In the genomic region with DNA sequence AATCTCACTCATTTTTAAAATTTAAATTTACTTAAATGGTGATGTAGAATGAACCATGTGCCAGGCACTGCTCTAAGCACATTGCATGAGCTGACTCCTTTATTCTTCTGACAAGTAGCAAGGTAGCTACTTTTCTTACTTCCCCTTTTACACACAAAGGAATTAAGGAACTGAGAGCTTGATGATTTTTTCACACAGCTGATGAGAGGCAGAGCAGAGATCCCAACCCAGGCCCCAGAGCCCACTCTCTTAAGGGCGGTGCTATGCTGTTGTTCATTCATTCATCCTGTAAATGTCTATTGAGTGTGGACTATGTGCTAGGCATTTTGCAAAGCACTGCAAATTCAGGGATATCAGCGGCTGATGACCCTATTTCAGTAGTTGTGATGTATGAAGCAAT, we compare ENCODE assay signal across 11 cellular contexts. TPM values are rescaled to one million over a fixed set of nuclear protein-coding genes. Genes with fewer than 3 reads are reported as not detected.
DNase-seq lines count a peak whose midpoint lies in the region; ATAC-seq, FAIRE-seq and TF ChIP-seq lines count a peak whose summit lies in the region.
"Had no signal": no experiment of that assay in that cellular context is flagged by ENCODE, and none has a peak within 500 bp of the region (broad histone marks: within the 10 kb centered on the region; RNA-seq: fewer than 3 reads in every experiment).

No MANE protein-coding gene starts in this region.

- H3K36me3 ChIP-seq in H1 (ENCODE audit: control insufficient read depth in 2 of 4, insufficient read depth in 4 of 4, low read length in 3 of 4), result no peaks in the 10 kb centered on the region

- H4K20me1 ChIP-seq in H1 (replicated peaks in 1 of 2; ENCODE audit: control insufficient read depth in 1 of 2, insufficient read depth in 2 of 2, low read length in 2 of 2), result no peaks in the 10 kb centered on the region

- no peak overlapping the region for H4K91ac ChIP-seq in H1 (replicated peaks; ENCODE audit: insufficient read length, low read length)

- no peak for DNase-seq in H1 (ENCODE audit: low read depth in 1 of 2, low spot score in 2 of 2)
- DNase-seq in left lobe of liver (ENCODE audit: low spot score), result no peak
- DNase-seq in DMS53 treated with DMSO at 0.1 percent for 48 hours (lab: John Stamatoyannopoulos, UW; ENCODE audit: unreplicated experiment), result no peak
- DNase-seq in NCI-H69 (lab: John Stamatoyannopoulos, UW), result no peak
- no peak for DNase-seq in UCSD-AML1 (lab: John Stamatoyannopoulos, UW; ENCODE audit: unreplicated experiment)
- DNase-seq: natural killer cell had no signal

- no peak overlapping the region for H2AK5ac ChIP-seq in H1 (ENCODE audit: low read depth, low read length)

- TF ChIP-seq CTCF in H1 (IDR thresholded peaks at IDR 0.05; ENCODE audit: control extremely low read depth in 1 of 3, insufficient read depth in 1 of 3, low read depth in 1 of 3, low read length in 3 of 3), result no peak

- H2BK12ac ChIP-seq in H1 (ENCODE audit: low read depth, low read length), result 0 out of 2 replicates have a peak overlapping the region, but pooled peaks have one; percentile 80

- H4K8ac ChIP-seq in H1 (ENCODE audit: extremely low read depth, insufficient read depth, low read length), result no peak overlapping the region

- H3K4ac ChIP-seq in H1 (replicated peaks; ENCODE audit: insufficient read length, low read depth, low read length), result peak overlapping the region; percentile 33

- no peaks in the 10 kb centered on the region for H3K9me3 ChIP-seq in H1 (ENCODE audit: insufficient read depth in 2 of 2, low read depth in 1 of 2, low read length in 1 of 2)

- H3K79me1 ChIP-seq in H1 (ENCODE audit: low read depth, low read length), result no peaks in the 10 kb centered on the region

- H3K14ac ChIP-seq in H1 (ENCODE audit: insufficient read length), result no peak overlapping the region

- FAIRE-seq in H1 (lab: Jason Lieb, UNC), result no peak

- POLR2A ChIA-PET in H1 (lab: Charles Lee; ENCODE audit: partially characterized antibody), result no interaction called here

- no peak overlapping the region for H3K4me3 ChIP-seq in H1 (ENCODE audit: extremely low read depth in 1 of 4, insufficient read depth in 2 of 4, low read depth in 3 of 4, low read length in 4 of 4)

- WGBS in H1 (ENCODE audit: extremely low coverage in 1 of 2, insufficient coverage in 1 of 2, insufficient read length in 1 of 2, insufficient replicate concordance in 2 of 2, low coverage in 1 of 2, low lambda C conversion rate in 2 of 2, missing lambda C conversion rate in 1 of 2), 2 experiments, result 71% methylated on average over 2 of the region's 2 CpGs; no CpG with 5 or more reads in 1 of the 2 experiments

- peaks cover 0 to 4% (median 0%) of the 10 kb centered on the region in 4 experiments; a peak in 2 of 7 replicates for H3K4me1 ChIP-seq in H1 (replicated peaks in 1 of 4; ENCODE audit: control insufficient read depth in 3 of 4, insufficient read depth in 4 of 4, low read length in 3 of 4)

- no peak overlapping the region for H2AFZ ChIP-seq in H1 (ENCODE audit: low read length)

- H4K5ac ChIP-seq in H1 (ENCODE audit: insufficient read length, low read depth, low read length), result no peak overlapping the region

- no peak overlapping the region for H2BK15ac ChIP-seq in H1 (ENCODE audit: low read length)

- no peak overlapping the region for H2BK5ac ChIP-seq in H1 (ENCODE audit: low read depth, low read length)

- H3K18ac ChIP-seq in H1 (ENCODE audit: extremely low read depth, low read length), result no peak overlapping the region

- H3K27ac ChIP-seq in H1 (ENCODE audit: low read depth, low read length), result no peak overlapping the region

- CTCF ChIA-PET in H1 (lab: Charles Lee; ENCODE audit: partially characterized antibody), result interaction anchor here (0.6 to 0.9 kb wide), 2 partner anchors 48 to 110 kb away, joined by 3 to 4 read pairs; no protein-coding TSS in a partner anchor

- no peak for TF ChIP-seq EP300 in H1 (IDR thresholded peaks at IDR 0.05; ENCODE audit: borderline replicate concordance in 1 of 2, low read depth in 2 of 2, low read length in 2 of 2)

- ATAC-seq in GM18508 (IDR thresholded peaks at IDR 0.05; ENCODE audit: insufficient read depth, unreplicated experiment) (peak; percentile 84), GM21723 (IDR thresholded peaks at IDR 0.05; ENCODE audit: unreplicated experiment) (peak; percentile 96), HG03521 (IDR thresholded peaks at IDR 0.05; ENCODE audit: unreplicated experiment) (peak; percentile 85), left lobe of liver (no peak)
- ATAC-seq: natural killer cell had no signal

- H2BK20ac ChIP-seq in H1 (ENCODE audit: low read length), result no peak overlapping the region

- no peak overlapping the region for H2BK120ac ChIP-seq in H1 (replicated peaks; ENCODE audit: low read depth, low read length)

- no peaks in the 10 kb centered on the region for H3K79me2 ChIP-seq in H1 (ENCODE audit: control insufficient read depth in 1 of 2, insufficient read depth in 2 of 2, low read length in 2 of 2)

- H3K4me2 ChIP-seq in H1 (ENCODE audit: insufficient read depth in 1 of 2, low read depth in 2 of 2, low read length in 2 of 2), result no peak overlapping the region

- no peak overlapping the region for H3K56ac ChIP-seq in H1 (replicated peaks; ENCODE audit: insufficient read length, low read depth, low read length)

- no peaks in the 10 kb centered on the region for H3K23me2 ChIP-seq in H1 (ENCODE audit: low read depth, low read length)

- H3K27me3 ChIP-seq in H1 (replicated peaks in 1 of 4; ENCODE audit: control insufficient read depth in 3 of 4, extremely low read depth in 1 of 4, insufficient read depth in 3 of 4, low read length in 3 of 4), result no peaks in the 10 kb centered on the region

- H3K23ac ChIP-seq in H1 (ENCODE audit: insufficient read length), result no peak overlapping the region

- no peak for TF ChIP-seq RAD21 in H1 (IDR thresholded peaks at IDR 0.05 in 1 of 2, conservative IDR thresholded peaks at IDR 0.05 in 1 of 2; ENCODE audit: low read depth in 2 of 2, low read length in 2 of 2)

- H3K9ac ChIP-seq in H1 (replicated peaks in 1 of 4; ENCODE audit: extremely low read depth in 1 of 4, low read depth in 3 of 4, low read length in 3 of 4), result no peak overlapping the region; a peak in 1 of 7 replicates

- TF ChIP-seq POLR2A in H1 (IDR thresholded peaks at IDR 0.05; ENCODE audit: control extremely low read depth in 1 of 2, low read depth in 2 of 2, low read length in 2 of 2), result no peak

TF ChIP-seq in H1, 55 proteins besides CTCF, POLR2A, EP300 and RAD21:
- no peak for TF ChIP-seq ZNF274 (IDR thresholded peaks at IDR 0.05; ENCODE audit: borderline replicate concordance, extremely low read depth, low read length)
- TF ChIP-seq TAF7 (optimal IDR thresholded peaks at IDR 0.05; ENCODE audit: borderline replicate concordance, low read depth, low read length), result no peak
- TF ChIP-seq, protein P1, sequence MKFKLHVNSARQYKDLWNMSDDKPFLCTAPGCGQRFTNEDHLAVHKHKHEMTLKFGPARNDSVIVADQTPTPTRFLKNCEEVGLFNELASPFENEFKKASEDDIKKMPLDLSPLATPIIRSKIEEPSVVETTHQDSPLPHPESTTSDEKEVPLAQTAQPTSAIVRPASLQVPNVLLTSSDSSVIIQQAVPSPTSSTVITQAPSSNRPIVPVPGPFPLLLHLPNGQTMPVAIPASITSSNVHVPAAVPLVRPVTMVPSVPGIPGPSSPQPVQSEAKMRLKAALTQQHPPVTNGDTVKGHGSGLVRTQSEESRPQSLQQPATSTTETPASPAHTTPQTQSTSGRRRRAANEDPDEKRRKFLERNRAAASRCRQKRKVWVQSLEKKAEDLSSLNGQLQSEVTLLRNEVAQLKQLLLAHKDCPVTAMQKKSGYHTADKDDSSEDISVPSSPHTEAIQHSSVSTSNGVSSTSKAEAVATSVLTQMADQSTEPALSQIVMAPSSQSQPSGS (IDR thresholded peaks at IDR 0.05; ENCODE audit: low read length), result no peak
- TF ChIP-seq CHD2 (IDR thresholded peaks at IDR 0.05; ENCODE audit: low read length), result no peak
- TF ChIP-seq PHF8 (conservative IDR thresholded peaks at IDR 0.05; ENCODE audit: low read depth, low read length), result no peak
- no peak for TF ChIP-seq RBBP5 (IDR thresholded peaks at IDR 0.05; ENCODE audit: borderline replicate concordance, low read depth, low read length)
- no peak for TF ChIP-seq SP1 (IDR thresholded peaks at IDR 0.05; ENCODE audit: low read depth, low read length)
TF ChIP-seq in H1: peak in this region for 0.

RNA-seq across cellular contexts. Expression of a gene that starts 17.9 kb away (rescaled TPM):
- total RNA-seq in H1 (2021; fragmentation: NEBNext Ultra II Directional; extraction: Animal tissue kit (Norgen Biotek cat#: 25700)), result 3.0 and 3.2 TPM in 2 replicates
- polyA plus RNA-seq in H1 (2011; rRNA removed), result 1.9 and 2.1 TPM in 2 replicates
- 2.1 TPM for polyA plus RNA-seq in H1 (2011; cell fraction: cytosol; rRNA removed)
- polyA plus RNA-seq in H1 (2011; cell fraction: nucleus; rRNA removed), result 2.7 TPM
- 1.9 to 2.9 TPM (median 2.3 TPM) in 4 replicates for polyA plus RNA-seq in H1 (2012, experiment 1 of 2)
- 1.6 TPM for polyA plus RNA-seq in H1 (2012, experiment 2 of 2)
- polyA plus RNA-seq in H1 (2013, experiment 1 of 2), result 1.1 TPM
- 0.99 TPM for polyA plus RNA-seq in H1 (2013, experiment 2 of 2)
- 4.0 and 5.8 TPM in 2 replicates for polyA minus RNA-seq in H1 (2011; rRNA and poly(A)+ RNA removed)
- 1.7 TPM for polyA minus RNA-seq in H1 (2011; cell fraction: cytosol; rRNA and poly(A)+ RNA removed)
- 2.9 TPM for polyA minus RNA-seq in H1 (2011; cell fraction: nucleus; rRNA and poly(A)+ RNA removed)
- total RNA-seq in left lobe of liver, result 0.33 TPM
- total RNA-seq: activated T-helper 2 cell treated with anti-CD3 and anti-CD28 coated beads, Interferon-gamma antibody, Interleukin-2, Interleukin-4, amounts not matched to agents 10 μg/mL and 5 μg/mL and 100 μg/mL, durations not matched to agents 14 hours and 24 hours and 36 hours; RPMI7951 had no signal

RNA-seq across cellular contexts. Expression of a gene that starts 39.1 kb away (rescaled TPM):
- total RNA-seq in H1 (2021; fragmentation: NEBNext Ultra II Directional; extraction: Animal tissue kit (Norgen Biotek cat#: 25700)), result 28.8 and 29.5 TPM in 2 replicates
- 11.3 and 15.8 TPM in 2 replicates for polyA plus RNA-seq in H1 (2011; rRNA removed)
- polyA plus RNA-seq in H1 (2011; cell fraction: cytosol; rRNA removed), result 13.7 TPM
- 46.9 TPM for polyA plus RNA-seq in H1 (2011; cell fraction: nucleus; rRNA removed)
- 16.5 to 27.4 TPM (median 22.8 TPM) in 4 replicates for polyA plus RNA-seq in H1 (2012, experiment 1 of 2)
- 5.2 TPM for polyA plus RNA-seq in H1 (2012, experiment 2 of 2)
- 16.4 TPM for polyA plus RNA-seq in H1 (2013, experiment 1 of 2)
- polyA plus RNA-seq in H1 (2013, experiment 2 of 2), result 15.4 TPM
- polyA minus RNA-seq in H1 (2011; rRNA and poly(A)+ RNA removed), result 21.5 and 22.3 TPM in 2 replicates
- polyA minus RNA-seq in H1 (2011; cell fraction: cytosol; rRNA and poly(A)+ RNA removed), result 15.9 TPM
- 21.8 TPM for polyA minus RNA-seq in H1 (2011; cell fraction: nucleus; rRNA and poly(A)+ RNA removed)
- total RNA-seq in left lobe of liver, result 26.4 TPM
- total RNA-seq: activated T-helper 2 cell treated with anti-CD3 and anti-CD28 coated beads, Interferon-gamma antibody, Interleukin-2, Interleukin-4, amounts not matched to agents 10 μg/mL and 5 μg/mL and 100 μg/mL, durations not matched to agents 14 hours and 24 hours and 36 hours; natural killer cell had no signal

RNA-seq across cellular contexts. Expression of a gene that starts 57.7 kb away (rescaled TPM):
- 13.2 and 13.6 TPM in 2 replicates for total RNA-seq in H1 (2021; fragmentation: NEBNext Ultra II Directional; extraction: Animal tissue kit (Norgen Biotek cat#: 25700))
- polyA plus RNA-seq in H1 (2011; rRNA removed), result 10.1 and 13.6 TPM in 2 replicates
- 11.1 TPM for polyA plus RNA-seq in H1 (2011; cell fraction: cytosol; rRNA removed)
- polyA plus RNA-seq in H1 (2011; cell fraction: nucleus; rRNA removed), result 22.2 TPM
- polyA plus RNA-seq in H1 (2012, experiment 1 of 2), result 6.7 to 12.4 TPM (median 10.6 TPM) in 4 replicates
- polyA plus RNA-seq in H1 (2012, experiment 2 of 2), result 7.6 TPM
- polyA plus RNA-seq in H1 (2013, experiment 1 of 2), result 11.8 TPM
- 10.6 TPM for polyA plus RNA-seq in H1 (2013, experiment 2 of 2)
- 6.0 and 7.2 TPM in 2 replicates for polyA minus RNA-seq in H1 (2011; rRNA and poly(A)+ RNA removed)
- polyA minus RNA-seq in H1 (2011; cell fraction: cytosol; rRNA and poly(A)+ RNA removed), result 4.6 TPM
- polyA minus RNA-seq in H1 (2011; cell fraction: nucleus; rRNA and poly(A)+ RNA removed), result 10.6 TPM
- 7.1 TPM for total RNA-seq in left lobe of liver
